Comparison of ENCODE assay signal across 1 cellular context in the genomic region with DNA sequence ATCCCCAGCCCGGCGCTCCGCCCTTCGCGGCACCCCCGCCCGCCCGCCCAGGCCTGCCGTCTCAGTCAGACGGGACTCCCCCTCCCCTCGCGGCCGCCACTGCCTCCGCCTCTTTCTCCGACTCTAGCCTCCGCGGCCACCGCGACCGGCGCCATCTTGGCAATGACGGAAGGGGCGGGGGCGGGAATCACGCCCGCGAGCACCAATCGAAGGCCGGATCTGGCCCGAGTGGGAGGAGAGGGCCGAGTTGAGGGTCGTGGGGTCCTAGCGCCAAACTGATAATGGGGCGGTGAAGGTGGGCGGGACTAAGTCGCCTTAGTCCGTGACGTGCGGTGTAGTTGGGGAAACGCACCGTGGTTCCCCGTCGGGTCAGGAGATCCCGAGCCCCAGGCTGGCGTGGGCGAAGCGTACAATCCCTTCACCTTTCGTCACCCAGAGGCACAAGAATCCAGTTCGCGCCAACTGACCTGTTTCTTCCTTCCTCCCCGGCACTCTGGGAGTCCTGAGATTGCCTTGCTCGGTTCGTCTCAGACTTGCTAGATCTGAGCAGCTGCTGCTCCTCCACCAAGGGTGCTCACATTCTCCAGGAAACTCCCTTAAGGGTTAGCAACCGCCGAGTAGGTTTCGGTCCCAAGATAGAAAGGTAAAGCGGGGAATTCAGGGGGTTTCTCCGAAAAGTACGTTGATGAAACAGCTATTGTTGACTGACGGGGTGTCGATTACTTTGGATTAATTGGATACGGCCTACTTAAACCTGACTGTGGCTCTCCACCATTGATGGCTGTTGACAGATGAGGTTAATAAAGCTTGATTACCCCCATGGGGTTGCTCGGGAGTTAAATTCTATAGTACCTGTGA.
TF ChIP-seq lines count a peak whose summit lies in the region.

A gene (minus strand): TSS at position 164 of the 858 bp plus-strand sequence. CDS start 35,843 bp downstream, outside the sequence.

TF ChIP-seq in HepG2, 621 proteins besides CTCF, POLR2A, EP300 and RAD21 (continued from another document and continues in another):
- TF ChIP-seq ZNF816 (CRISPR knock-in tag; IDR thresholded peaks at IDR 0.05; ENCODE audit: borderline replicate concordance) (peak; percentile 69; the same call in 1 of the 2 replicates), ZBTB38 (CRISPR knock-in tag; IDR thresholded peaks at IDR 0.05) (peak; percentile 69; the same call in 1 of the 2 replicates), KDM6A (CRISPR knock-in tag; IDR thresholded peaks at IDR 0.05; ENCODE audit: low read depth) (no peak), PCBP2 (optimal IDR thresholded peaks at IDR 0.05; ENCODE audit: low read depth, low read length, poor library complexity, severe bottlenecking) (no peak), ZSCAN29 (CRISPR knock-in tag; conservative IDR thresholded peaks at IDR 0.05) (peak; percentile 79; the same call in 1 of the 2 replicates), HNRNPK (IDR thresholded peaks at IDR 0.05; ENCODE audit: low read depth, low read length, poor library complexity, severe bottlenecking) (peak; percentile 8), BORCS8-MEF2B (CRISPR knock-in tag; IDR thresholded peaks at IDR 0.05) (peak; percentile 63), KMT2A (CRISPR knock-in tag; IDR thresholded peaks at IDR 0.05) (peak; percentile 80), TEAD3 (CRISPR knock-in tag; optimal IDR thresholded peaks at IDR 0.05; ENCODE audit: borderline replicate concordance) (peak; percentile 14), POGZ (CRISPR knock-in tag; IDR thresholded peaks at IDR 0.05) (peak; percentile 100), MYC (CRISPR knock-in tag; IDR thresholded peaks at IDR 0.05; ENCODE audit: borderline replicate concordance) (peak; percentile 48; the same call in 1 of the 2 replicates), ELF3 (CRISPR knock-in tag; IDR thresholded peaks at IDR 0.05) (peak; percentile 57), SMYD3 (CRISPR knock-in tag; IDR thresholded peaks at IDR 0.05) (no peak), ZNF850 (CRISPR knock-in tag; conservative IDR thresholded peaks at IDR 0.05) (0 out of 2 replicates have a peak, but pooled peaks have one; percentile 10), AHR (CRISPR knock-in tag; IDR thresholded peaks at IDR 0.05) (no peak), ARHGAP35 (CRISPR knock-in tag; IDR thresholded peaks at IDR 0.05; ENCODE audit: borderline replicate concordance) (0 out of 2 replicates have a peak, but pooled peaks have one; percentile 35), PAWR (CRISPR knock-in tag; IDR thresholded peaks at IDR 0.05; ENCODE audit: borderline replicate concordance) (peak; percentile 74; the same call in 1 of the 2 replicates), SOX13 (IDR thresholded peaks at IDR 0.05) (no peak), SOX13 (CRISPR knock-in tag; conservative IDR thresholded peaks at IDR 0.05 in 1 of 2, IDR thresholded peaks at IDR 0.05 in 1 of 2) (peak in 1 of 2 experiments; percentile 57; a peak in 2 of 4 replicates), SOX5 (CRISPR knock-in tag; IDR thresholded peaks at IDR 0.05; ENCODE audit: borderline replicate concordance) (peak; percentile 41; the same call in 1 of the 2 replicates), NKX3-1 (CRISPR knock-in tag; IDR thresholded peaks at IDR 0.05) (peak; percentile 63; the same call in 1 of the 2 replicates), KLF16 (CRISPR knock-in tag; IDR thresholded peaks at IDR 0.05) (peak in 1 of 2 experiments; percentile 76; a peak in 2 of 4 replicates), HOXA3 (CRISPR knock-in tag; IDR thresholded peaks at IDR 0.05) (peak; percentile 97), CBX1 (IDR thresholded peaks at IDR 0.05; ENCODE audit: low read depth) (peak; percentile 77), ATAD3A (CRISPR knock-in tag; IDR thresholded peaks at IDR 0.05) (no peak), PRPF4 (IDR thresholded peaks at IDR 0.05; ENCODE audit: low read depth, low read length, poor library complexity, severe bottlenecking) (no peak), ZBTB20 (CRISPR knock-in tag; IDR thresholded peaks at IDR 0.05; ENCODE audit: borderline replicate concordance, low read depth) (no peak; the same call in 1 of the 2 replicates), HIVEP1 (CRISPR knock-in tag; IDR thresholded peaks at IDR 0.05) (peak; percentile 98), MED1 (CRISPR knock-in tag; IDR thresholded peaks at IDR 0.05) (peak; percentile 79), ZNF605 (CRISPR knock-in tag; IDR thresholded peaks at IDR 0.05) (peak; percentile 79; the same call in 1 of the 2 replicates), KDM5B (CRISPR knock-in tag; IDR thresholded peaks at IDR 0.05; ENCODE audit: borderline replicate concordance) (peak; percentile 68; the same call in 1 of the 2 replicates), ZSCAN21 (CRISPR knock-in tag; IDR thresholded peaks at IDR 0.05; ENCODE audit: borderline replicate concordance) (peak; percentile 90), ZNF160 (CRISPR knock-in tag; IDR thresholded peaks at IDR 0.05) (peak; percentile 71), RBFOX2 (IDR thresholded peaks at IDR 0.05; ENCODE audit: low read depth, low read length) (peak; percentile 62), ZNF768 (CRISPR knock-in tag; IDR thresholded peaks at IDR 0.05) (0 out of 2 replicates have a peak, but pooled peaks have one; percentile 18), ZNF292 (CRISPR knock-in tag; IDR thresholded peaks at IDR 0.05; ENCODE audit: borderline replicate concordance, low read depth) (peak; percentile 56), ZNF430 (CRISPR knock-in tag; IDR thresholded peaks at IDR 0.05) (peak; percentile 41; the same call in 1 of the 2 replicates), KMT2B (CRISPR knock-in tag; IDR thresholded peaks at IDR 0.05) (peak; percentile 92), KAT8 (CRISPR knock-in tag; IDR thresholded peaks at IDR 0.05) (peak; percentile 61; the same call in 1 of the 2 replicates), ZFP37 (CRISPR knock-in tag; IDR thresholded peaks at IDR 0.05; ENCODE audit: borderline replicate concordance) (peak; percentile 69; the same call in 1 of the 2 replicates), PHF21A (CRISPR knock-in tag; IDR thresholded peaks at IDR 0.05) (peak; percentile 2; the same call in 1 of the 2 replicates), ZNF619 (CRISPR knock-in tag; IDR thresholded peaks at IDR 0.05) (no peak), NR2F6 (IDR thresholded peaks at IDR 0.05) (no peak), NR2F6 (CRISPR knock-in tag; IDR thresholded peaks at IDR 0.05) (peak; percentile 14; the same call in 1 of the 2 replicates), YY1 (IDR thresholded peaks at IDR 0.05; ENCODE audit: insufficient read depth, insufficient replicate concordance, low read depth, low read length) (peak; percentile 98)
- TF ChIP-seq, protein P1, sequence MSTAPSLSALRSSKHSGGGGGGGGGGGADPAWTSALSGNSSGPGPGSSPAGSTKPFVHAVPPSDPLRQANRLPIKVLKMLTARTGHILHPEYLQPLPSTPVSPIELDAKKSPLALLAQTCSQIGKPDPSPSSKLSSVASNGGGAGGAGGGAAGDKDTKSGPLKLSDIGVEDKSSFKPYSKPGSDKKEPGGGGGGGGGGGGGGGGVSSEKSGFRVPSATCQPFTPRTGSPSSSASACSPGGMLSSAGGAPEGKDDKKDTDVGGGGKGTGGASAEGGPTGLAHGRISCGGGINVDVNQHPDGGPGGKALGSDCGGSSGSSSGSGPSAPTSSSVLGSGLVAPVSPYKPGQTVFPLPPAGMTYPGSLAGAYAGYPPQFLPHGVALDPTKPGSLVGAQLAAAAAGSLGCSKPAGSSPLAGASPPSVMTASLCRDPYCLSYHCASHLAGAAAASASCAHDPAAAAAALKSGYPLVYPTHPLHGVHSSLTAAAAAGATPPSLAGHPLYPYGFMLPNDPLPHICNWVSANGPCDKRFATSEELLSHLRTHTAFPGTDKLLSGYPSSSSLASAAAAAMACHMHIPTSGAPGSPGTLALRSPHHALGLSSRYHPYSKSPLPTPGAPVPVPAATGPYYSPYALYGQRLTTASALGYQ (CRISPR knock-in tag; IDR thresholded peaks at IDR 0.05): 0 out of 2 replicates have a peak, but pooled peaks have one; percentile 29
- TF ChIP-seq, protein P2, sequence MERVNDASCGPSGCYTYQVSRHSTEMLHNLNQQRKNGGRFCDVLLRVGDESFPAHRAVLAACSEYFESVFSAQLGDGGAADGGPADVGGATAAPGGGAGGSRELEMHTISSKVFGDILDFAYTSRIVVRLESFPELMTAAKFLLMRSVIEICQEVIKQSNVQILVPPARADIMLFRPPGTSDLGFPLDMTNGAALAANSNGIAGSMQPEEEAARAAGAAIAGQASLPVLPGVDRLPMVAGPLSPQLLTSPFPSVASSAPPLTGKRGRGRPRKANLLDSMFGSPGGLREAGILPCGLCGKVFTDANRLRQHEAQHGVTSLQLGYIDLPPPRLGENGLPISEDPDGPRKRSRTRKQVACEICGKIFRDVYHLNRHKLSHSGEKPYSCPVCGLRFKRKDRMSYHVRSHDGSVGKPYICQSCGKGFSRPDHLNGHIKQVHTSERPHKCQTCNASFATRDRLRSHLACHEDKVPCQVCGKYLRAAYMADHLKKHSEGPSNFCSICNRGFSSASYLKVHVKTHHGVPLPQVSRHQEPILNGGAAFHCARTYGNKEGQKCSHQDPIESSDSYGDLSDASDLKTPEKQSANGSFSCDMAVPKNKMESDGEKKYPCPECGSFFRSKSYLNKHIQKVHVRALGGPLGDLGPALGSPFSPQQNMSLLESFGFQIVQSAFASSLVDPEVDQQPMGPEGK (CRISPR knock-in tag; IDR thresholded peaks at IDR 0.05): peak; percentile 40; the same call in 1 of the 2 replicates
- TF ChIP-seq, protein P3, sequence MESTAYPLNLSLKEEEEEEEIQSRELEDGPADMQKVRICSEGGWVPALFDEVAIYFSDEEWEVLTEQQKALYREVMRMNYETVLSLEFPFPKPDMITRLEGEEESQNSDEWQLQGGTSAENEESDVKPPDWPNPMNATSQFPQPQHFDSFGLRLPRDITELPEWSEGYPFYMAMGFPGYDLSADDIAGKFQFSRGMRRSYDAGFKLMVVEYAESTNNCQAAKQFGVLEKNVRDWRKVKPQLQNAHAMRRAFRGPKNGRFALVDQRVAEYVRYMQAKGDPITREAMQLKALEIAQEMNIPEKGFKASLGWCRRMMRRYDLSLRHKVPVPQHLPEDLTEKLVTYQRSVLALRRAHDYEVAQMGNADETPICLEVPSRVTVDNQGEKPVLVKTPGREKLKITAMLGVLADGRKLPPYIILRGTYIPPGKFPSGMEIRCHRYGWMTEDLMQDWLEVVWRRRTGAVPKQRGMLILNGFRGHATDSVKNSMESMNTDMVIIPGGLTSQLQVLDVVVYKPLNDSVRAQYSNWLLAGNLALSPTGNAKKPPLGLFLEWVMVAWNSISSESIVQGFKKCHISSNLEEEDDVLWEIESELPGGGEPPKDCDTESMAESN (CRISPR knock-in tag; conservative IDR thresholded peaks at IDR 0.05): peak; percentile 60
- TF ChIP-seq, protein P4, sequence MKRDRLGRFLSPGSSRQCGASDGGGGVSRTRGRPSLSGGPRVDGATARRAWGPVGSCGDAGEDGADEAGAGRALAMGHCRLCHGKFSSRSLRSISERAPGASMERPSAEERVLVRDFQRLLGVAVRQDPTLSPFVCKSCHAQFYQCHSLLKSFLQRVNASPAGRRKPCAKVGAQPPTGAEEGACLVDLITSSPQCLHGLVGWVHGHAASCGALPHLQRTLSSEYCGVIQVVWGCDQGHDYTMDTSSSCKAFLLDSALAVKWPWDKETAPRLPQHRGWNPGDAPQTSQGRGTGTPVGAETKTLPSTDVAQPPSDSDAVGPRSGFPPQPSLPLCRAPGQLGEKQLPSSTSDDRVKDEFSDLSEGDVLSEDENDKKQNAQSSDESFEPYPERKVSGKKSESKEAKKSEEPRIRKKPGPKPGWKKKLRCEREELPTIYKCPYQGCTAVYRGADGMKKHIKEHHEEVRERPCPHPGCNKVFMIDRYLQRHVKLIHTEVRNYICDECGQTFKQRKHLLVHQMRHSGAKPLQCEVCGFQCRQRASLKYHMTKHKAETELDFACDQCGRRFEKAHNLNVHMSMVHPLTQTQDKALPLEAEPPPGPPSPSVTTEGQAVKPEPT (CRISPR knock-in tag; IDR thresholded peaks at IDR 0.05; ENCODE audit: low read depth): 0 out of 2 replicates have a peak, but pooled peaks have one; percentile 63
- TF ChIP-seq, protein P5, sequence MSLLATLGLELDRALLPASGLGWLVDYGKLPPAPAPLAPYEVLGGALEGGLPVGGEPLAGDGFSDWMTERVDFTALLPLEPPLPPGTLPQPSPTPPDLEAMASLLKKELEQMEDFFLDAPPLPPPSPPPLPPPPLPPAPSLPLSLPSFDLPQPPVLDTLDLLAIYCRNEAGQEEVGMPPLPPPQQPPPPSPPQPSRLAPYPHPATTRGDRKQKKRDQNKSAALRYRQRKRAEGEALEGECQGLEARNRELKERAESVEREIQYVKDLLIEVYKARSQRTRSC (CRISPR knock-in tag; IDR thresholded peaks at IDR 0.05; ENCODE audit: low read depth): peak; percentile 80; the same call in 1 of the 2 replicates
- TF ChIP-seq, protein P6, sequence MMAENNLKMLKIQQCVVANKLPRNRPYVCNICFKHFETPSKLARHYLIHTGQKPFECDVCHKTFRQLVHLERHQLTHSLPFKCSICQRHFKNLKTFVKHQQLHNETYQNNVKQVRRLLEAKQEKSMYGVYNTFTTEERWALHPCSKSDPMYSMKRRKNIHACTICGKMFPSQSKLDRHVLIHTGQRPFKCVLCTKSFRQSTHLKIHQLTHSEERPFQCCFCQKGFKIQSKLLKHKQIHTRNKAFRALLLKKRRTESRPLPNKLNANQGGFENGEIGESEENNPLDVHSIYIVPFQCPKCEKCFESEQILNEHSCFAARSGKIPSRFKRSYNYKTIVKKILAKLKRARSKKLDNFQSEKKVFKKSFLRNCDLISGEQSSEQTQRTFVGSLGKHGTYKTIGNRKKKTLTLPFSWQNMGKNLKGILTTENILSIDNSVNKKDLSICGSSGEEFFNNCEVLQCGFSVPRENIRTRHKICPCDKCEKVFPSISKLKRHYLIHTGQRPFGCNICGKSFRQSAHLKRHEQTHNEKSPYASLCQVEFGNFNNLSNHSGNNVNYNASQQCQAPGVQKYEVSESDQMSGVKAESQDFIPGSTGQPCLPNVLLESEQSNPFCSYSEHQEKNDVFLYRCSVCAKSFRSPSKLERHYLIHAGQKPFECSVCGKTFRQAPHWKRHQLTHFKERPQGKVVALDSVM (CRISPR knock-in tag; IDR thresholded peaks at IDR 0.05): peak; percentile 86; the same call in 1 of the 2 replicates
- TF ChIP-seq, protein P7, sequence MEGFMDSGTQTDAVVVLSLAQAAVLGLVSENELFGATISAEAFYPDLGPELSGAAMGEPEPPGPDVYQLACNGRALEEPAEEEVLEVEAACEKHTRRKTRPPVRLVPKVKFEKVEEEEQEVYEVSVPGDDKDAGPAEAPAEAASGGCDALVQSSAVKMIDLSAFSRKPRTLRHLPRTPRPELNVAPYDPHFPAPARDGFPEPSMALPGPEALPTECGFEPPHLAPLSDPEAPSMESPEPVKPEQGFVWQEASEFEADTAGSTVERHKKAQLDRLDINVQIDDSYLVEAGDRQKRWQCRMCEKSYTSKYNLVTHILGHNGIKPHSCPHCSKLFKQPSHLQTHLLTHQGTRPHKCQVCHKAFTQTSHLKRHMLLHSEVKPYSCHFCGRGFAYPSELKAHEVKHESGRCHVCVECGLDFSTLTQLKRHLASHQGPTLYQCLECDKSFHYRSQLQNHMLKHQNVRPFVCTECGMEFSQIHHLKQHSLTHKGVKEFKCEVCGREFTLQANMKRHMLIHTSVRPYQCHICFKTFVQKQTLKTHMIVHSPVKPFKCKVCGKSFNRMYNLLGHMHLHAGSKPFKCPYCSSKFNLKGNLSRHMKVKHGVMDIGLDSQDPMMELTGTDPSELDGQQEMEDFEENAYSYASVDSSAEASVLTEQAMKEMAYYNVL (CRISPR knock-in tag; IDR thresholded peaks at IDR 0.05; ENCODE audit: borderline replicate concordance): no peak
